Comparison of ENCODE assay signal across 1 cellular context in genomic region chr11:79383874-79384273, GRCh38.
TF ChIP-seq lines count a peak whose summit lies in the region.

No MANE protein-coding gene starts in this region.

TF ChIP-seq in SK-N-SH treated with all-trans-retinoic acid at 6 μM for 48 hours, 23 proteins besides CTCF, POLR2A, EP300 and RAD21 (continued from another document):
- TF ChIP-seq CSRNP3 (CRISPR knock-in tag; IDR thresholded peaks at IDR 0.05), result no peak
